Comparison of ENCODE assay signal across 18 cellular contexts in genomic region chr1:66937529-66938234, GRCh38. TPM values are rescaled to one million over a fixed set of nuclear protein-coding genes. Genes with fewer than 3 reads are reported as not detected.
A peak's percentile ranks its signal among the peaks of the same experiment; 100 is the strongest.
DNase-seq lines count a peak whose midpoint lies in the region; ATAC-seq, FAIRE-seq and TF ChIP-seq lines count a peak whose summit lies in the region.
"Had no signal": no experiment of that assay in that cellular context is flagged by ENCODE, and none has a peak within 500 bp of the region (broad histone marks: within the 10 kb centered on the region; RNA-seq: fewer than 3 reads in every experiment).

No MANE protein-coding gene starts in this region.

- H3K9me3 ChIP-seq in CD8-positive, alpha-beta memory T cell (ENCODE audit: low read length) = no peaks in the 10 kb centered on the region
- H3K9me3 ChIP-seq in RWPE2 (ENCODE audit: severe bottlenecking) (no peaks in the 10 kb centered on the region), hepatocyte (ENCODE audit: low read depth) (no peaks in the 10 kb centered on the region)
- H3K9me3 ChIP-seq: right atrium auricular region had no signal

- CTCF ChIA-PET in CD8-positive, alpha-beta memory T cell (lab: Charles Lee) = no interaction called here

- ATAC-seq in RWPE2 (ENCODE audit: low read depth) (no peak), GM19351 (IDR thresholded peaks at IDR 0.05; ENCODE audit: unreplicated experiment) (no peak)
- ATAC-seq: left colon, Panc1 had no signal

- H3K27ac ChIP-seq in CD8-positive, alpha-beta memory T cell (ENCODE audit: low read depth, low read length) = no peak overlapping the region
- H3K27ac ChIP-seq in RWPE2 (ENCODE audit: poor library complexity, severe bottlenecking) = peak overlapping the region; percentile 48
- H3K27ac ChIP-seq in hepatocyte = peak overlapping the region; percentile 4
- H3K27ac ChIP-seq: right atrium auricular region had no signal

- POLR2A ChIA-PET in CD8-positive, alpha-beta memory T cell (lab: Charles Lee) = no interaction called here

- peaks cover 0 to 29% (median 3%) of the 10 kb centered on the region in 3 donors for H3K36me3 Mint-ChIP-seq in CD8-positive, alpha-beta memory T cell

- H3K27ac Mint-ChIP-seq in CD8-positive, alpha-beta memory T cell = peak overlapping the region in 4 of 8 donors; percentile 14 to 70 (median 44)
- H3K27ac Mint-ChIP-seq: activated T-helper 1 cell treated with anti-CD3 and anti-CD28 coated beads, Interleukin-12 subunit alpha, Interleukin-12 subunit beta, Interleukin-2, Interleukin-4 antibody, amounts not matched to agents 30 ng/mL and 10 ng/mL and 1 ng/mL, durations not matched to agents 14 hours and 24 hours and 36 hours; endodermal cell had no signal

- intact Hi-C loops in cardiac septum (cut with DNase I) = no loop called here

- H3K4me1 ChIP-seq in CD8-positive, alpha-beta memory T cell (ENCODE audit: insufficient read depth, low read length) = peaks cover 89% of the 10 kb centered on the region
- H3K4me1 ChIP-seq in RWPE2 (ENCODE audit: insufficient read depth, poor library complexity, severe bottlenecking) (peaks cover 44% of the 10 kb centered on the region), hepatocyte (ENCODE audit: insufficient read depth) (peaks cover 12% of the 10 kb centered on the region)

- H3K9me2 ChIP-seq in hepatocyte (replicated peaks; ENCODE audit: insufficient read depth) = no peaks in the 10 kb centered on the region

- no peak overlapping the region for H2AFZ ChIP-seq in hepatocyte

- no peak overlapping the region for H3K4me2 ChIP-seq in hepatocyte

- no peak for DNase-seq in CD8-positive, alpha-beta memory T cell
- DNase-seq in RWPE2 (ENCODE audit: low spot score) = no peak
- no peak for DNase-seq in hepatocyte (ENCODE audit: low spot score)
- no peak for DNase-seq in cardiac septum (ENCODE audit: low spot score)
- DNase-seq in AG20443 (ENCODE audit: low spot score) = no peak
- no peak for DNase-seq in NCI-H2196 treated with DMSO at 0.1 percent for 48 hours (lab: John Stamatoyannopoulos, UW; ENCODE audit: unreplicated experiment)
- DNase-seq: amygdala, cerebellar nuclear complex, endodermal cell, GOT3, left colon, NCI-H1105 treated with DMSO at 0.1 percent for 48 hours, NCI-H748 treated with DMSO at 0.1 percent for 48 hours had no signal

- H3K4me3 ChIP-seq in CD8-positive, alpha-beta memory T cell (ENCODE audit: low read length) = no peak overlapping the region
- no peak overlapping the region for H3K4me3 ChIP-seq in RWPE2 (ENCODE audit: severe bottlenecking)
- no peak overlapping the region for H3K4me3 ChIP-seq in hepatocyte
- H3K4me3 ChIP-seq: right atrium auricular region had no signal

- peaks cover 30% of the 10 kb centered on the region for H4K20me1 ChIP-seq in hepatocyte (ENCODE audit: insufficient read depth, poor library complexity, severe bottlenecking)

- no peaks in the 10 kb centered on the region for H3K27me3 Mint-ChIP-seq in CD8-positive, alpha-beta memory T cell

- WGBS in hepatocyte (ENCODE audit: low lambda C conversion rate, missing lambda C conversion rate) = 0% methylated on average over 1 of the region's 1 CpG

- H3K4me1 Mint-ChIP-seq in CD8-positive, alpha-beta memory T cell = peaks cover 84 to 98% (median 96%) of the 10 kb centered on the region in 3 donors

- H3K9me3 Mint-ChIP-seq in CD8-positive, alpha-beta memory T cell = no peaks in the 10 kb centered on the region
- H3K9me3 Mint-ChIP-seq: activated T-helper 1 cell treated with anti-CD3 and anti-CD28 coated beads, Interleukin-12 subunit alpha, Interleukin-12 subunit beta, Interleukin-2, Interleukin-4 antibody, amounts not matched to agents 30 ng/mL and 10 ng/mL and 1 ng/mL, durations not matched to agents 14 hours and 24 hours and 36 hours; endodermal cell had no signal

- no peaks in the 10 kb centered on the region for H3K27me3 ChIP-seq in CD8-positive, alpha-beta memory T cell (ENCODE audit: insufficient read depth, low read length, poor library complexity, severe bottlenecking)
- H3K27me3 ChIP-seq in RWPE2 (ENCODE audit: insufficient read depth, poor library complexity, severe bottlenecking) (no peaks in the 10 kb centered on the region), hepatocyte (no peaks in the 10 kb centered on the region)
- H3K27me3 ChIP-seq: right atrium auricular region had no signal

- TF ChIP-seq CTCF in RWPE2 (IDR thresholded peaks at IDR 0.05; ENCODE audit: poor library complexity, severe bottlenecking) (no peak), hepatocyte (IDR thresholded peaks at IDR 0.05; ENCODE audit: poor library complexity) (no peak)

- H3K4me3 Mint-ChIP-seq in CD8-positive, alpha-beta memory T cell = peak overlapping the region in 5 of 7 donors; percentile 19 to 63 (median 23)
- H3K4me3 Mint-ChIP-seq: activated T-helper 1 cell treated with anti-CD3 and anti-CD28 coated beads, Interleukin-12 subunit alpha, Interleukin-12 subunit beta, Interleukin-2, Interleukin-4 antibody, amounts not matched to agents 30 ng/mL and 10 ng/mL and 1 ng/mL, durations not matched to agents 14 hours and 24 hours and 36 hours; endodermal cell had no signal

- H3K36me3 ChIP-seq in CD8-positive, alpha-beta memory T cell (ENCODE audit: insufficient read depth, low read length) = no peaks in the 10 kb centered on the region
- H3K36me3 ChIP-seq in RWPE2 (ENCODE audit: low read depth) (peaks cover 29% of the 10 kb centered on the region), hepatocyte (replicated peaks; ENCODE audit: insufficient read depth, low read depth) (no peaks in the 10 kb centered on the region)
- H3K36me3 ChIP-seq: right atrium auricular region had no signal

- peak; percentile 51 for FAIRE-seq in A204.1 (lab: Jason Lieb, UNC)

- H3K79me2 ChIP-seq in hepatocyte = peaks cover 97% of the 10 kb centered on the region

RNA-seq across cellular contexts. Expression of gene MIER1, which starts 12.9 kb away (rescaled TPM):
- total RNA-seq in CD8-positive, alpha-beta memory T cell = 10 to 100 TPM; 53.1 to 55.3 TPM
- polyA plus RNA-seq in CD8-positive, alpha-beta memory T cell = 38.6 TPM
- 41.9 and 42.2 TPM in 2 replicates for total RNA-seq in hepatocyte
- 17.9 and 19.3 TPM in 2 replicates for polyA plus RNA-seq in hepatocyte
- total RNA-seq in cardiac septum = 27.8 TPM

RNA-seq across cellular contexts. Expression of gene DNAI4, which starts 13.0 kb away (rescaled TPM):
- 1 to 10 TPM in 1 of 2 experiments, under 1 TPM in 1; 0.86 to 1.8 TPM for total RNA-seq in CD8-positive, alpha-beta memory T cell
- polyA plus RNA-seq in CD8-positive, alpha-beta memory T cell = 0.77 TPM
- total RNA-seq in hepatocyte = 5.9 and 7.6 TPM in 2 replicates
- 2.9 and 3.1 TPM in 2 replicates for polyA plus RNA-seq in hepatocyte
- 10.9 TPM for total RNA-seq in cardiac septum
